21 cellular contexts compared by ENCODE assay signal in the genomic region with DNA sequence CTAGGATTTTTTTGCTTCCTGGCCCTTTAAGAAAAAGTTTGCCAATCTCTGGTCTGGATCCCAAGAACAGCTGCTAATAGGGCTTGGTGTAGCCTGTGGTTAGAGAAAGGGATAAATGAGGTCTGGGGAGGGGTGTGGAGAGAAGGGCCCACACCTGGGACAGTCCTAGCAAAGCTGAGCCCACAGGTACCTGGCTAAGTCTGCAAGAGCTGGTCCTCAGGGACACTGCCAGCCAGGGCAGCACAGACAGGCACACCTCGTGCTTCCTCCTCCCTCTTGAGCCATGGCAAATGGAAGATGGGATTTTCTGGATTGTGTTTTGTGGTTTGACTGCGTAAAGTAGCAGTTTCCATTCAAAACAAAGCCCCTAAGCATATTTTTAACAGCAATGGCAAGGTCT.
A peak's percentile ranks its signal among the peaks of the same experiment; 100 is the strongest.
DNase-seq lines count a peak whose midpoint lies in the region; ATAC-seq and TF ChIP-seq lines count a peak whose summit lies in the region.
"Had no signal": no experiment of that assay in that cellular context is flagged by ENCODE, and none has a peak within 500 bp of the region (broad histone marks: within the 10 kb centered on the region; RNA-seq: fewer than 3 reads in every experiment).

No MANE protein-coding gene starts in this region.

- peak overlapping the region; percentile 18 for H4K8ac ChIP-seq in trophoblast cell (ENCODE audit: low read depth, low read length)

- peaks cover 5% of the 10 kb centered on the region for H3K27me3 Mint-ChIP-seq in GM23338 (ENCODE audit: insufficient read depth, low read depth, poor library complexity)
- H3K27me3 Mint-ChIP-seq: activated naive CD8-positive, alpha-beta T cell treated with anti-CD3 and anti-CD28 coated beads, Interleukin-2, amount 10 ng/mL, durations not matched to agents 7 days and 5 days had no signal

- H3K79me2 ChIP-seq in trophoblast cell (ENCODE audit: control insufficient read depth, insufficient read depth, low read length, poor library complexity) (no peaks in the 10 kb centered on the region), GM23338 (replicated peaks; ENCODE audit: insufficient read depth) (no peaks in the 10 kb centered on the region)

- peaks cover 14% of the 10 kb centered on the region for H3K4me1 Mint-ChIP-seq in GM23338
- H3K4me1 Mint-ChIP-seq: activated naive CD8-positive, alpha-beta T cell treated with anti-CD3 and anti-CD28 coated beads, Interleukin-2, amount 10 ng/mL, durations not matched to agents 7 days and 5 days had no signal

- peaks cover 53% of the 10 kb centered on the region for H3K4me1 ChIP-seq in SJCRH30
- H3K4me1 ChIP-seq in trophoblast cell (ENCODE audit: control insufficient read depth in 1 of 2, insufficient read depth in 2 of 2, low read length in 2 of 2): peaks cover 12 to 17% of the 10 kb centered on the region in 2 experiments
- no peaks in the 10 kb centered on the region for H3K4me1 ChIP-seq in GM23338 (ENCODE audit: insufficient read depth)

- no peak overlapping the region for H3K4me3 Mint-ChIP-seq in GM23338
- H3K4me3 Mint-ChIP-seq: activated naive CD8-positive, alpha-beta T cell treated with anti-CD3 and anti-CD28 coated beads, Interleukin-2, amount 10 ng/mL, durations not matched to agents 7 days and 5 days had no signal

- H3K9me3 ChIP-seq in SJCRH30 (replicated peaks) (no peaks in the 10 kb centered on the region), trophoblast cell (ENCODE audit: insufficient read depth, low read depth, low read length) (no peaks in the 10 kb centered on the region)
- H3K9me3 ChIP-seq: esophagus squamous epithelium, heart right ventricle, sigmoid colon had no signal

- peak overlapping the region; percentile 97 for H3K27ac ChIP-seq in SJCRH30
- peak overlapping the region; percentile 79 for H3K27ac ChIP-seq in trophoblast cell (ENCODE audit: low read depth, low read length)
- no peak overlapping the region for H3K27ac ChIP-seq in GM23338 (ENCODE audit: low read depth)
- H3K27ac ChIP-seq: esophagus squamous epithelium had no signal

- H3K9ac ChIP-seq in trophoblast cell (ENCODE audit: low read length): no peak overlapping the region

- peak overlapping the region; percentile 19 for H2BK5ac ChIP-seq in trophoblast cell (ENCODE audit: low read depth, low read length, poor library complexity)

- no peak overlapping the region for H4K12ac ChIP-seq in trophoblast cell (ENCODE audit: low read depth, low read length)

- 0 out of 2 replicates have a peak, but pooled peaks cover 3% of the 10 kb centered on the region for H3K9me2 ChIP-seq in GM23338 (ENCODE audit: insufficient read depth)

- DNase-seq in HCEC 1CT (peak; percentile 17), SJCRH30 (peak; percentile 50 to 82), fibroblast of villous mesenchyme (ENCODE audit: low read depth) (peak; percentile 10), trophoblast cell (no peak), medulla oblongata (ENCODE audit: extremely low spot score) (no peak), Right ventricle myocardium superior (no peak), GM23338 (ENCODE audit: low spot score) (no peak)
- DNase-seq: activated CD4-positive, alpha-beta T cell treated with anti-CD3 and anti-CD28 coated beads, Interleukin-2, amount 50 U/mL, for 4 hours; activated naive CD8-positive, alpha-beta T cell treated with anti-CD3 and anti-CD28 coated beads, Interleukin-2, amount 10 ng/mL, durations not matched to agents 7 days and 5 days; activated T-cell treated with anti-CD3 and anti-CD28 coated beads, Interleukin-2, amount 50 U/mL, for 1 hour; AML-193; central memory CD4-positive, alpha-beta T cell; esophagus squamous epithelium; NCI-H1092; NCI-H2081 treated with DMSO at 0.1 percent for 48 hours; NCI-H510A treated with DMSO at 0.1 percent for 48 hours; sigmoid colon; stimulated activated CD4-positive, alpha-beta T cell treated with anti-CD3 and anti-CD28 coated beads, Interleukin-4, amount 100 ng/mL, for 1 hour; substantia nigra had no signal

- H3K27me3 ChIP-seq in SJCRH30 (no peaks in the 10 kb centered on the region), trophoblast cell (ENCODE audit: insufficient read depth, low read length) (no peaks in the 10 kb centered on the region), GM23338 (ENCODE audit: insufficient read depth) (no peaks in the 10 kb centered on the region)

- no peaks in the 10 kb centered on the region for H3K9me3 Mint-ChIP-seq in GM23338
- H3K9me3 Mint-ChIP-seq: activated naive CD8-positive, alpha-beta T cell treated with anti-CD3 and anti-CD28 coated beads, Interleukin-2, amount 10 ng/mL, durations not matched to agents 7 days and 5 days had no signal

- H3K23ac ChIP-seq in trophoblast cell (ENCODE audit: low read length): no peak overlapping the region

- H4K91ac ChIP-seq in trophoblast cell (ENCODE audit: low read depth, low read length): peak overlapping the region; percentile 21

- H4K20me1 ChIP-seq in GM23338 (replicated peaks; ENCODE audit: insufficient read depth): no peaks in the 10 kb centered on the region

- H2BK12ac ChIP-seq in trophoblast cell (ENCODE audit: low read length): peak overlapping the region; percentile 8

- H3K36me3 Mint-ChIP-seq in GM23338 (ENCODE audit: low read depth): no peaks in the 10 kb centered on the region
- H3K36me3 Mint-ChIP-seq: activated naive CD8-positive, alpha-beta T cell treated with anti-CD3 and anti-CD28 coated beads, Interleukin-2, amount 10 ng/mL, durations not matched to agents 7 days and 5 days had no signal

- no peak overlapping the region for H3K27ac Mint-ChIP-seq in GM23338
- H3K27ac Mint-ChIP-seq: activated naive CD8-positive, alpha-beta T cell treated with anti-CD3 and anti-CD28 coated beads, Interleukin-2, amount 10 ng/mL, durations not matched to agents 7 days and 5 days had no signal

- ATAC-seq in GM19397 (IDR thresholded peaks at IDR 0.05; ENCODE audit: unreplicated experiment) (no peak), Right ventricle myocardium superior (ENCODE audit: poor library complexity) (no peak), GM23338 (no peak)

- intact Hi-C loops in Right ventricle myocardium superior (cut with DNase I): no loop called here

- peak overlapping the region; percentile 60 for H2BK120ac ChIP-seq in trophoblast cell (ENCODE audit: insufficient read depth, low read length, poor library complexity)

- H3K4me3 ChIP-seq in SJCRH30 (peak overlapping the region; percentile 3), fibroblast of villous mesenchyme (ENCODE audit: low read depth, low read length) (no peak overlapping the region), trophoblast cell (ENCODE audit: low read depth, low read length) (no peak overlapping the region), GM23338 (no peak overlapping the region)
- H3K4me3 ChIP-seq: esophagus squamous epithelium, heart right ventricle, sigmoid colon had no signal

- TF ChIP-seq CTCF in fibroblast of villous mesenchyme (IDR thresholded peaks at IDR 0.05; ENCODE audit: insufficient read depth, low read depth, low read length) (no peak), GM23338 (conservative IDR thresholded peaks at IDR 0.05; ENCODE audit: low read depth in 2 of 2) (no peak)

- peak overlapping the region; percentile 1 for H3K4me2 ChIP-seq in trophoblast cell (ENCODE audit: low read length)
- no peak overlapping the region for H3K4me2 ChIP-seq in GM23338

- peak overlapping the region; percentile 16 for H2AK5ac ChIP-seq in trophoblast cell (ENCODE audit: low read length)

- H3K18ac ChIP-seq in trophoblast cell (ENCODE audit: low read length): peak overlapping the region; percentile 13

- H3K36me3 ChIP-seq in SJCRH30: no peaks in the 10 kb centered on the region
- no peaks in the 10 kb centered on the region for H3K36me3 ChIP-seq in trophoblast cell (ENCODE audit: control insufficient read depth in 1 of 2, insufficient read depth in 2 of 2, low read length in 2 of 2)
- H3K36me3 ChIP-seq in GM23338 (ENCODE audit: insufficient read depth): no peaks in the 10 kb centered on the region
- H3K36me3 ChIP-seq: esophagus squamous epithelium, heart right ventricle, sigmoid colon had no signal

- peaks cover 15% of the 10 kb centered on the region for H3K79me1 ChIP-seq in trophoblast cell (ENCODE audit: low read length)

- peak overlapping the region; percentile 16 for H3K14ac ChIP-seq in trophoblast cell (ENCODE audit: low read length)

- WGBS in trophoblast cell (ENCODE audit: extremely low coverage, insufficient coverage, insufficient read length): no CpG with 5 or more reads among the region's 2 CpGs

- H2AFZ ChIP-seq in trophoblast cell (ENCODE audit: insufficient read depth, low read length, poor library complexity): peak overlapping the region; percentile 2
- no peak overlapping the region for H2AFZ ChIP-seq in GM23338

- no peak overlapping the region for H3K4ac ChIP-seq in trophoblast cell (ENCODE audit: low read depth, low read length)

- H3F3A ChIP-seq in GM23338 (replicated peaks; ENCODE audit: low read depth): no peaks in the 10 kb centered on the region

TF ChIP-seq in GM23338, 12 proteins besides CTCF, POLR2A, EP300 and RAD21 (continues in another document):
- TF ChIP-seq NANOG (IDR thresholded peaks at IDR 0.05; ENCODE audit: borderline replicate concordance) (no peak), CREB1 (CRISPR knock-in tag; IDR thresholded peaks at IDR 0.05; ENCODE audit: low read depth) (no peak), EZH2 (IDR thresholded peaks at IDR 0.05; ENCODE audit: low read depth, unreplicated experiment) (no peak), STAT1 (IDR thresholded peaks at IDR 0.05; ENCODE audit: unreplicated experiment) (no peak)
- TF ChIP-seq, protein P1, sequence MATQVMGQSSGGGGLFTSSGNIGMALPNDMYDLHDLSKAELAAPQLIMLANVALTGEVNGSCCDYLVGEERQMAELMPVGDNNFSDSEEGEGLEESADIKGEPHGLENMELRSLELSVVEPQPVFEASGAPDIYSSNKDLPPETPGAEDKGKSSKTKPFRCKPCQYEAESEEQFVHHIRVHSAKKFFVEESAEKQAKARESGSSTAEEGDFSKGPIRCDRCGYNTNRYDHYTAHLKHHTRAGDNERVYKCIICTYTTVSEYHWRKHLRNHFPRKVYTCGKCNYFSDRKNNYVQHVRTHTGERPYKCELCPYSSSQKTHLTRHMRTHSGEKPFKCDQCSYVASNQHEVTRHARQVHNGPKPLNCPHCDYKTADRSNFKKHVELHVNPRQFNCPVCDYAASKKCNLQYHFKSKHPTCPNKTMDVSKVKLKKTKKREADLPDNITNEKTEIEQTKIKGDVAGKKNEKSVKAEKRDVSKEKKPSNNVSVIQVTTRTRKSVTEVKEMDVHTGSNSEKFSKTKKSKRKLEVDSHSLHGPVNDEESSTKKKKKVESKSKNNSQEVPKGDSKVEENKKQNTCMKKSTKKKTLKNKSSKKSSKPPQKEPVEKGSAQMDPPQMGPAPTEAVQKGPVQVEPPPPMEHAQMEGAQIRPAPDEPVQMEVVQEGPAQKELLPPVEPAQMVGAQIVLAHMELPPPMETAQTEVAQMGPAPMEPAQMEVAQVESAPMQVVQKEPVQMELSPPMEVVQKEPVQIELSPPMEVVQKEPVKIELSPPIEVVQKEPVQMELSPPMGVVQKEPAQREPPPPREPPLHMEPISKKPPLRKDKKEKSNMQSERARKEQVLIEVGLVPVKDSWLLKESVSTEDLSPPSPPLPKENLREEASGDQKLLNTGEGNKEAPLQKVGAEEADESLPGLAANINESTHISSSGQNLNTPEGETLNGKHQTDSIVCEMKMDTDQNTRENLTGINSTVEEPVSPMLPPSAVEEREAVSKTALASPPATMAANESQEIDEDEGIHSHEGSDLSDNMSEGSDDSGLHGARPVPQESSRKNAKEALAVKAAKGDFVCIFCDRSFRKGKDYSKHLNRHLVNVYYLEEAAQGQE (IDR thresholded peaks at IDR 0.05; ENCODE audit: unreplicated experiment): no peak

Comparison
In these comparisons a context has a peak if more than half of its experiments do, and no peak if none do; other contexts are left out.
1. DNase-seq: peak in HCEC 1CT (single experiment), SJCRH30 (2 of 2) and fibroblast of villous mesenchyme (single experiment); none in trophoblast cell (0 of 2), medulla oblongata (single experiment), Right ventricle myocardium superior (single experiment) and GM23338 (single experiment).